ENCODE assay signal across 2 cellular contexts in the genomic region with DNA sequence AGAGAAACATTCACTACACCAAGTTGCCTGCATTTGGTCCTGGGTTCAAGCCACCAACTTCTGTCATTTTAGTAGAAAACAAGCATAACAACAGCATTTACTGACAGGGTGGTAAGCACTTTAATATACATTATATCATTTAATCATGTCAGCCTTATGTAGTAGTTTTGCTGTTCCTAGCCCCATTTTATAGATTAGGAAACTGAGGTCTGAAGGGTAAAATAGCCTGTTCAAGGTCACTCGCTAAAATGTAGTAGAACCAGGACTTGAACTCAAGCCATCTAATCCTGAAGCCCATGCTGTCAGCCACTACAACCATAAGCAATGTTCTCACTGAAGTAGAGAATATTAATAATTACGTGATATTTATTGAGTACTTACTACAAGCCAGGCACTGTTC.
A peak's percentile ranks its signal among the peaks of the same experiment; 100 is the strongest.
TF ChIP-seq lines count a peak whose summit lies in the region.

No MANE protein-coding gene starts in this region.

TF ChIP-seq in A549, 52 proteins besides CTCF, POLR2A, EP300 and RAD21:
- TF ChIP-seq ESRRA (IDR thresholded peaks at IDR 0.05; ENCODE audit: borderline replicate concordance, low read length), result peak; percentile 18; the same call in 1 of the 2 replicates
- TF ChIP-seq, protein P1, sequence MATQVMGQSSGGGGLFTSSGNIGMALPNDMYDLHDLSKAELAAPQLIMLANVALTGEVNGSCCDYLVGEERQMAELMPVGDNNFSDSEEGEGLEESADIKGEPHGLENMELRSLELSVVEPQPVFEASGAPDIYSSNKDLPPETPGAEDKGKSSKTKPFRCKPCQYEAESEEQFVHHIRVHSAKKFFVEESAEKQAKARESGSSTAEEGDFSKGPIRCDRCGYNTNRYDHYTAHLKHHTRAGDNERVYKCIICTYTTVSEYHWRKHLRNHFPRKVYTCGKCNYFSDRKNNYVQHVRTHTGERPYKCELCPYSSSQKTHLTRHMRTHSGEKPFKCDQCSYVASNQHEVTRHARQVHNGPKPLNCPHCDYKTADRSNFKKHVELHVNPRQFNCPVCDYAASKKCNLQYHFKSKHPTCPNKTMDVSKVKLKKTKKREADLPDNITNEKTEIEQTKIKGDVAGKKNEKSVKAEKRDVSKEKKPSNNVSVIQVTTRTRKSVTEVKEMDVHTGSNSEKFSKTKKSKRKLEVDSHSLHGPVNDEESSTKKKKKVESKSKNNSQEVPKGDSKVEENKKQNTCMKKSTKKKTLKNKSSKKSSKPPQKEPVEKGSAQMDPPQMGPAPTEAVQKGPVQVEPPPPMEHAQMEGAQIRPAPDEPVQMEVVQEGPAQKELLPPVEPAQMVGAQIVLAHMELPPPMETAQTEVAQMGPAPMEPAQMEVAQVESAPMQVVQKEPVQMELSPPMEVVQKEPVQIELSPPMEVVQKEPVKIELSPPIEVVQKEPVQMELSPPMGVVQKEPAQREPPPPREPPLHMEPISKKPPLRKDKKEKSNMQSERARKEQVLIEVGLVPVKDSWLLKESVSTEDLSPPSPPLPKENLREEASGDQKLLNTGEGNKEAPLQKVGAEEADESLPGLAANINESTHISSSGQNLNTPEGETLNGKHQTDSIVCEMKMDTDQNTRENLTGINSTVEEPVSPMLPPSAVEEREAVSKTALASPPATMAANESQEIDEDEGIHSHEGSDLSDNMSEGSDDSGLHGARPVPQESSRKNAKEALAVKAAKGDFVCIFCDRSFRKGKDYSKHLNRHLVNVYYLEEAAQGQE (IDR thresholded peaks at IDR 0.05), result no peak
TF ChIP-seq in A549: peak in this region for 1.

TF ChIP-seq in K562, 482 proteins besides CTCF, POLR2A, EP300 and RAD21:
- no peak for TF ChIP-seq EHMT2 (IDR thresholded peaks at IDR 0.05)
- TF ChIP-seq RBM25 (IDR thresholded peaks at IDR 0.05; ENCODE audit: low read depth, low read length, severe bottlenecking), result peak; percentile 91
- no peak for TF ChIP-seq POLR2AphosphoS5 (IDR thresholded peaks at IDR 0.05; ENCODE audit: control insufficient read depth, insufficient read depth, low read depth, low read length)
- TF ChIP-seq BCOR (IDR thresholded peaks at IDR 0.05), result 0 out of 2 replicates have a peak, but pooled peaks have one; percentile 10
- no peak for TF ChIP-seq TCF7 (IDR thresholded peaks at IDR 0.05; ENCODE audit: borderline replicate concordance)
- peak; percentile 90 for TF ChIP-seq ESRRA (IDR thresholded peaks at IDR 0.05; ENCODE audit: borderline replicate concordance, low read depth)
- TF ChIP-seq, protein P2, sequence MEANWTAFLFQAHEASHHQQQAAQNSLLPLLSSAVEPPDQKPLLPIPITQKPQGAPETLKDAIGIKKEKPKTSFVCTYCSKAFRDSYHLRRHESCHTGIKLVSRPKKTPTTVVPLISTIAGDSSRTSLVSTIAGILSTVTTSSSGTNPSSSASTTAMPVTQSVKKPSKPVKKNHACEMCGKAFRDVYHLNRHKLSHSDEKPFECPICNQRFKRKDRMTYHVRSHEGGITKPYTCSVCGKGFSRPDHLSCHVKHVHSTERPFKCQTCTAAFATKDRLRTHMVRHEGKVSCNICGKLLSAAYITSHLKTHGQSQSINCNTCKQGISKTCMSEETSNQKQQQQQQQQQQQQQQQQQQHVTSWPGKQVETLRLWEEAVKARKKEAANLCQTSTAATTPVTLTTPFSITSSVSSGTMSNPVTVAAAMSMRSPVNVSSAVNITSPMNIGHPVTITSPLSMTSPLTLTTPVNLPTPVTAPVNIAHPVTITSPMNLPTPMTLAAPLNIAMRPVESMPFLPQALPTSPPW (CRISPR knock-in tag; IDR thresholded peaks at IDR 0.05), result no peak
- TF ChIP-seq ADNP (tag; IDR thresholded peaks at IDR 0.05), result 0 out of 2 replicates have a peak, but pooled peaks have one; percentile 19
